Comparison of ENCODE assay signal across 12 cellular contexts in genomic region chr5:94832685-94833084, GRCh38.
"Had no signal": no experiment of that assay in that cellular context is flagged by ENCODE, and none has a peak within 500 bp of the region (broad histone marks: within the 10 kb centered on the region; RNA-seq: fewer than 3 reads in every experiment).

No MANE protein-coding gene starts in this region.

- DNase-seq: activated CD4-positive, alpha-beta T cell treated with anti-CD3 and anti-CD28 coated beads for 4 hours; activated naive CD4-positive, alpha-beta T cell treated with anti-CD3 and anti-CD28 coated beads, Interleukin-2, amount 10 ng/mL, durations not matched to agents 7 days and 5 days; colonic mucosa; effector CD8-positive, alpha-beta T cell; gastrocnemius medialis; left ventricle myocardium inferior; ovary; stimulated activated CD4-positive, alpha-beta T cell treated with anti-CD3 and anti-CD28 coated beads, Interleukin-12 subunit alpha, Interleukin-12 subunit beta, amount 100 ng/mL, for 4 hours; stimulated activated CD4-positive, alpha-beta T cell treated with anti-CD3 and anti-CD28 coated beads, Interleukin-4, amount 100 ng/mL, for 1 hour; stimulated activated CD8-positive, alpha-beta memory T cell treated with anti-CD3 and anti-CD28 coated beads, Interleukin-4, amount 100 ng/mL, for 48 hours; testis; WERI-Rb-1 had no signal

- H3K27me3 ChIP-seq: colonic mucosa, gastrocnemius medialis, ovary, testis had no signal

- H3K9me3 ChIP-seq: colonic mucosa, gastrocnemius medialis, left ventricle myocardium inferior, ovary, testis had no signal

- H3K27ac ChIP-seq: colonic mucosa, gastrocnemius medialis, left ventricle myocardium inferior, ovary, testis, WERI-Rb-1 had no signal

- H3K4me3 ChIP-seq: colonic mucosa, gastrocnemius medialis, left ventricle myocardium inferior, ovary, testis had no signal

- H3K36me3 ChIP-seq: colonic mucosa, gastrocnemius medialis, left ventricle myocardium inferior, ovary, WERI-Rb-1 had no signal
